16 cellular contexts compared by ENCODE assay signal in genomic region chr11:111632798-111633197, GRCh38. TPM values are rescaled to one million over a fixed set of nuclear protein-coding genes. Genes with fewer than 3 reads are reported as not detected.
DNase-seq lines count a peak whose midpoint lies in the region; ATAC-seq, FAIRE-seq and TF ChIP-seq lines count a peak whose summit lies in the region.
"Had no signal": no experiment of that assay in that cellular context is flagged by ENCODE, and none has a peak within 500 bp of the region (broad histone marks: within the 10 kb centered on the region; RNA-seq: fewer than 3 reads in every experiment).

No MANE protein-coding gene starts in this region.

- no peak overlapping the region for H2AFZ ChIP-seq in HepG2 (ENCODE audit: low read length)

- no peak overlapping the region for H3K4me3 ChIP-seq in cardiac muscle cell
- no peak overlapping the region for H3K4me3 ChIP-seq in HepG2 (replicated peaks in 1 of 3; ENCODE audit: insufficient read depth in 1 of 3, low read depth in 2 of 3, low read length in 3 of 3)
- H3K4me3 ChIP-seq in transverse colon, result no peak overlapping the region
- H3K4me3 ChIP-seq: adrenal gland, HAP-1, skin epidermis had no signal

- BruUV-seq in HepG2 (replicated peaks; lab: Mats Ljungman, UMichigan), result no TSS peak

- CTCF ChIA-PET in HepG2 (lab: Yijun Ruan, JAX; ENCODE audit: low intra/inter-chr PET ratio, low total read pairs), result no interaction called here

- no peak for TF ChIP-seq EP300 in HepG2 (IDR thresholded peaks at IDR 0.05; ENCODE audit: low read depth in 2 of 2, low read length in 2 of 2)
- TF ChIP-seq EP300 in HepG2 (CRISPR knock-in tag; IDR thresholded peaks at IDR 0.05; ENCODE audit: borderline replicate concordance), result no peak
- no peak for TF ChIP-seq EP300 in transverse colon (IDR thresholded peaks at IDR 0.05; ENCODE audit: low read depth)

- intact Hi-C loops in Right ventricle myocardium superior (cut with DNase I), result loop anchor here (5.0 kb wide), 1 partner anchor 45 kb away; no protein-coding TSS in a partner anchor
- intact Hi-C loops in HepG2 (cut with micrococcal nuclease; ENCODE audit: unreplicated experiment), result loop anchor here (2.0 kb wide), 1 partner anchor 30 kb away; the partner anchor contains the start of gene SIK2
- intact Hi-C loops in transverse colon (cut with DNase I; ENCODE audit: low total_unique reads), result no loop called here

- no peaks in the 10 kb centered on the region for H4K20me1 ChIP-seq in HepG2 (ENCODE audit: insufficient read depth, low read length)

- in situ Hi-C loops in HepG2 (cut with HindIII; ENCODE audit: extremely low pct_ligation_motif_present, low pct_unique_long_range_greater_than_20kb) (no loop called here), transverse colon (cut with MboI; ENCODE audit: low pct_ligation_motif_present in 1 of 4, low pct_unique_long_range_greater_than_20kb in 1 of 4, low sequenced_read_pairs in 3 of 4) (no loop called here)

- peak overlapping the region; percentile 57 for H3K4me2 ChIP-seq in HepG2 (ENCODE audit: low read depth, low read length)

- H3K9me3 ChIP-seq in cardiac muscle cell (ENCODE audit: low read depth) (no peaks in the 10 kb centered on the region), HepG2 (ENCODE audit: low read length) (no peaks in the 10 kb centered on the region), transverse colon (no peaks in the 10 kb centered on the region)
- H3K9me3 ChIP-seq: adrenal gland, Caco-2 had no signal

- WGBS in HepG2 (ENCODE audit: low lambda C conversion rate), result 51% methylated on average over 1 of the region's 1 CpG
- 33 to 72% methylated on average over 1 of the region's 1 CpG for WGBS in transverse colon (ENCODE audit: low coverage in 1 of 2), 2 donors

- TF ChIP-seq POLR2A in HepG2 (IDR thresholded peaks at IDR 0.05; ENCODE audit: insufficient read depth in 1 of 2, low read depth in 2 of 2, low read length in 2 of 2), result no peak
- no peak for TF ChIP-seq POLR2A in transverse colon (IDR thresholded peaks at IDR 0.05)

- no peak for FAIRE-seq in HepG2 (lab: Jason Lieb, UNC)
- FAIRE-seq: colon had no signal

- ATAC-seq in Right ventricle myocardium superior (ENCODE audit: poor library complexity), result no peak
- ATAC-seq in HepG2, result peak; percentile 44
- no peak for ATAC-seq in stimulated activated naive CD8-positive, alpha-beta T cell treated with anti-CD3 and anti-CD28 coated beads, Interleukin-15, Interleukin-2, amounts not matched to agents 100 U/mL and 50 U/mL, for 24 hours

- TF ChIP-seq CTCF in cardiac muscle cell (IDR thresholded peaks at IDR 0.05; ENCODE audit: low read depth, low read length), result no peak
- TF ChIP-seq CTCF in VCaP (conservative IDR thresholded peaks at IDR 0.05), result no peak
- TF ChIP-seq CTCF in HepG2 (CRISPR knock-in tag; IDR thresholded peaks at IDR 0.05), result no peak
- TF ChIP-seq CTCF in transverse colon (IDR thresholded peaks at IDR 0.05), result no peak

- TF ChIP-seq RAD21 in HepG2 (CRISPR knock-in tag; IDR thresholded peaks at IDR 0.05), result no peak

- H3K36me3 ChIP-seq in cardiac muscle cell (peaks cover 7% of the 10 kb centered on the region), HepG2 (replicated peaks in 1 of 2; ENCODE audit: control insufficient read depth in 1 of 2, insufficient read depth in 2 of 2, low read length in 2 of 2) (0 out of 5 replicates have a peak, but pooled peaks cover 0 to 4% of the 10 kb centered on the region in 2 experiments), transverse colon (no peaks in the 10 kb centered on the region)
- H3K36me3 ChIP-seq: adrenal gland had no signal

- peaks cover 6% of the 10 kb centered on the region for H3K4me1 ChIP-seq in cardiac muscle cell (ENCODE audit: low read depth)
- peaks cover 81% of the 10 kb centered on the region for H3K4me1 ChIP-seq in HepG2 (ENCODE audit: insufficient read depth, low read length)
- H3K4me1 ChIP-seq in transverse colon, result peaks cover 13 to 77% (median 44%) of the 10 kb centered on the region in 4 donors

- DNase-seq in cardiac muscle cell (ENCODE audit: low read depth in 1 of 2, low spot score in 1 of 2), result no peak
- no peak for DNase-seq in Right ventricle myocardium superior
- no peak for DNase-seq in HepG2 (ENCODE audit: low spot score)
- DNase-seq in transverse colon, result no peak
- no peak for DNase-seq in stimulated activated naive CD8-positive, alpha-beta T cell treated with anti-CD3 and anti-CD28 coated beads, Interleukin-15, Interleukin-2, amounts not matched to agents 100 U/mL and 50 U/mL, for 24 hours
- no peak for DNase-seq in DMS53 treated with DMSO at 0.1 percent for 48 hours (lab: John Stamatoyannopoulos, UW; ENCODE audit: unreplicated experiment)
- DNase-seq in kidney glomerular epithelial cell (lab: John Stamatoyannopoulos, UW), result no peak
- DNase-seq: adrenal gland, Caco-2, GDM1, OCI-M1, WERI-Rb-1 had no signal

- H3K27ac ChIP-seq in cardiac muscle cell, result peak overlapping the region; percentile 6
- H3K27ac ChIP-seq in VCaP, result peak overlapping the region; percentile 52
- peak overlapping the region; percentile 70 for H3K27ac ChIP-seq in HepG2 (ENCODE audit: extremely low read length, insufficient read depth, low read length)
- peak overlapping the region in 3 of 4 donors; percentile 44 to 60 (median 53) for H3K27ac ChIP-seq in transverse colon
- H3K27ac ChIP-seq: WERI-Rb-1 had no signal

- H3K9ac ChIP-seq in HepG2 (ENCODE audit: insufficient read depth, low read depth, low read length), result no peak overlapping the region

- POLR2A ChIA-PET in HepG2 (lab: Yijun Ruan, JAX), result interaction anchor here (0.8 to 1.6 kb wide), 2 partner anchors 9 to 28 kb away, joined by 3 to 4 read pairs; no protein-coding TSS in a partner anchor

- H3K27me3 ChIP-seq in cardiac muscle cell (no peaks in the 10 kb centered on the region), HepG2 (ENCODE audit: control insufficient read depth in 1 of 2, insufficient read depth in 2 of 2, low read length in 2 of 2) (no peaks in the 10 kb centered on the region), transverse colon (no peaks in the 10 kb centered on the region)
- H3K27me3 ChIP-seq: adrenal gland had no signal

- no peaks in the 10 kb centered on the region for H3K79me2 ChIP-seq in HepG2 (ENCODE audit: insufficient read depth, low read length)

TF ChIP-seq in HepG2, 621 proteins besides CTCF, POLR2A, EP300 and RAD21:
- TF ChIP-seq, protein P1, sequence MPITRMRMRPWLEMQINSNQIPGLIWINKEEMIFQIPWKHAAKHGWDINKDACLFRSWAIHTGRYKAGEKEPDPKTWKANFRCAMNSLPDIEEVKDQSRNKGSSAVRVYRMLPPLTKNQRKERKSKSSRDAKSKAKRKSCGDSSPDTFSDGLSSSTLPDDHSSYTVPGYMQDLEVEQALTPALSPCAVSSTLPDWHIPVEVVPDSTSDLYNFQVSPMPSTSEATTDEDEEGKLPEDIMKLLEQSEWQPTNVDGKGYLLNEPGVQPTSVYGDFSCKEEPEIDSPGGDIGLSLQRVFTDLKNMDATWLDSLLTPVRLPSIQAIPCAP (CRISPR knock-in tag; IDR thresholded peaks at IDR 0.05; ENCODE audit: low read depth), result no peak
- 0 out of 2 replicates have a peak, but pooled peaks have one; percentile 33 for TF ChIP-seq ZNF317 (CRISPR knock-in tag; IDR thresholded peaks at IDR 0.05)
- no peak for TF ChIP-seq ZMYM4 (CRISPR knock-in tag; IDR thresholded peaks at IDR 0.05)

RNA-seq across cellular contexts. Expression of gene SIK2, which starts 30.5 kb away (rescaled TPM):
- total RNA-seq in cardiac muscle cell (10.6 and 14.2 TPM in 2 replicates), Right ventricle myocardium superior (15.1 TPM), HepG2 (2016; rRNA removed; fragmentation: Illumina TruSeq; extraction: Trizol) (8.1 and 11.0 TPM in 2 replicates), transverse colon (10 to 100 TPM in 3 of 4 donors, 1 to 10 TPM in 1; 6.6 to 19.1 (median 16.2) TPM)
- polyA plus RNA-seq in cardiac muscle cell (1.5 and 3.9 TPM in 2 replicates), HepG2 (2011; rRNA removed) (11.5 and 15.4 TPM in 2 replicates)
- total RNA-seq in HepG2 (2016; cell fraction: cytosol; rRNA removed; fragmentation: Illumina TruSeq; extraction: Trizol; ENCODE audit: low read depth), result 1.0 and 1.2 TPM in 2 replicates
- total RNA-seq in HepG2 (2016; cell fraction: insoluble cytoplasmic fraction; rRNA removed; fragmentation: Illumina TruSeq; extraction: Trizol), result 8.6 and 10.1 TPM in 2 replicates
- 4.9 TPM in 2 replicates for total RNA-seq in HepG2 (2016; cell fraction: membrane; rRNA removed; fragmentation: Illumina TruSeq; extraction: Trizol)
- total RNA-seq in HepG2 (2016; cell fraction: nucleus; rRNA removed; fragmentation: Illumina TruSeq; extraction: Trizol), result 7.5 and 8.5 TPM in 2 replicates
- polyA plus RNA-seq in HepG2 (2011; cell fraction: cytosol; rRNA removed), result 7.5 and 8.1 TPM in 2 replicates
- 6.6 and 9.5 TPM in 2 replicates for polyA plus RNA-seq in HepG2 (2011; cell fraction: nucleus; rRNA removed)
- 7.1 and 8.4 TPM in 2 replicates for polyA plus RNA-seq in HepG2 (2012)
- polyA plus RNA-seq in HepG2 (2016; cell fraction: cytosol; fragmentation: Illumina TruSeq; extraction: Trizol; ENCODE audit: low read depth), result 0.48 and 0.64 TPM in 2 replicates
- 7.0 and 8.4 TPM in 2 replicates for polyA plus RNA-seq in HepG2 (2016; cell fraction: insoluble cytoplasmic fraction; fragmentation: Illumina TruSeq; extraction: Trizol; ENCODE audit: low read depth)
- 1.7 and 2.0 TPM in 2 replicates for polyA plus RNA-seq in HepG2 (2016; cell fraction: membrane; fragmentation: Illumina TruSeq; extraction: Trizol; ENCODE audit: low read depth)
- polyA plus RNA-seq in HepG2 (2016; cell fraction: nucleus; fragmentation: Illumina TruSeq; extraction: Trizol; ENCODE audit: insufficient read depth, low read depth), result 7.7 and 13.1 TPM in 2 replicates
- polyA minus RNA-seq in HepG2 (2011; rRNA and poly(A)+ RNA removed; ENCODE audit: low replicate concordance), result 21.7 and 23.9 TPM in 2 replicates
- 8.0 and 8.5 TPM in 2 replicates for polyA minus RNA-seq in HepG2 (2011; cell fraction: cytosol; rRNA and poly(A)+ RNA removed)
- 10.3 and 10.8 TPM in 2 replicates for polyA minus RNA-seq in HepG2 (2011; cell fraction: nucleus; rRNA and poly(A)+ RNA removed)

Comparison
In these comparisons a context has a peak if more than half of its experiments do, and no peak if none do; other contexts are left out.
1. H3K27ac ChIP-seq: peak in every context shown above with its lines; median percentile 70 in HepG2; 53 in transverse colon; 52 in VCaP; 6 in cardiac muscle cell.